ENCODE assay signal across 8 cellular contexts in genomic region chr12:52879394-52880351, GRCh38. TPM values are rescaled to one million over a fixed set of nuclear protein-coding genes. Genes with fewer than 3 reads are reported as not detected.
DNase-seq lines count a peak whose midpoint lies in the region; ATAC-seq and TF ChIP-seq lines count a peak whose summit lies in the region.

No MANE protein-coding gene starts in this region.

- no peaks in the 10 kb centered on the region for H3K9me3 ChIP-seq in AG04450 (ENCODE audit: control insufficient read depth, insufficient read depth, low read length)
- no peaks in the 10 kb centered on the region for H3K9me3 ChIP-seq in cardiac muscle cell (ENCODE audit: low read depth)

- no peak overlapping the region for H3K27ac Mint-ChIP-seq in activated naive CD8-positive, alpha-beta T cell treated with anti-CD3 and anti-CD28 coated beads, Interleukin-2, amount 50 U/mL, for 24 hours

- H3K9me3 Mint-ChIP-seq in activated naive CD8-positive, alpha-beta T cell treated with anti-CD3 and anti-CD28 coated beads, Interleukin-2, amount 50 U/mL, for 24 hours, result no peaks in the 10 kb centered on the region

- H3K4me3 ChIP-seq in AG04450 (ENCODE audit: low read depth, low read length) (peak overlapping the region; percentile 35), cardiac muscle cell (no peak overlapping the region)

- no peaks in the 10 kb centered on the region for H3K36me3 ChIP-seq in cardiac muscle cell

- H3K4me3 Mint-ChIP-seq in activated naive CD8-positive, alpha-beta T cell treated with anti-CD3 and anti-CD28 coated beads, Interleukin-2, amount 50 U/mL, for 24 hours, result peak overlapping the region; percentile 67

- intact Hi-C loops in posterior vena cava (cut with DNase I), result loop anchor here in 1 of 2 donors (5.0 kb wide), 2 partner anchors 297 to 727 kb away; no protein-coding TSS in a partner anchor

- CTCF ChIA-PET in AG04450 (lab: Charles Lee), result interaction anchor here (0.5 to 15.3 kb wide), 75 partner anchors 9 to 854 kb away, joined by 3 to 1204 read pairs (median 4); partner anchors contain the start of gene KRT85

- TF ChIP-seq CTCF in AG04450 (IDR thresholded peaks at IDR 0.05; ENCODE audit: low read depth, low read length), result peak; percentile 87
- TF ChIP-seq CTCF in cardiac muscle cell (IDR thresholded peaks at IDR 0.05; ENCODE audit: low read depth, low read length), result peak; percentile 81

- peaks cover 7% of the 10 kb centered on the region for H3K27me3 Mint-ChIP-seq in activated naive CD8-positive, alpha-beta T cell treated with anti-CD3 and anti-CD28 coated beads, Interleukin-2, amount 50 U/mL, for 24 hours

- H3K27ac ChIP-seq in AG04450 (ENCODE audit: low read depth, low read length), result no peak overlapping the region
- H3K27ac ChIP-seq in cardiac muscle cell, result no peak overlapping the region

- ATAC-seq in GM21423 (IDR thresholded peaks at IDR 0.05; ENCODE audit: unreplicated experiment), result peak; percentile 58
- ATAC-seq in activated naive CD8-positive, alpha-beta T cell treated with anti-CD3 and anti-CD28 coated beads, Interleukin-2, amount 50 U/mL, for 24 hours, result peak; percentile 93

- H3K4me1 Mint-ChIP-seq in activated naive CD8-positive, alpha-beta T cell treated with anti-CD3 and anti-CD28 coated beads, Interleukin-2, amount 50 U/mL, for 24 hours, result peaks cover 9% of the 10 kb centered on the region

- H3K4me1 ChIP-seq in cardiac muscle cell (ENCODE audit: low read depth), result no peaks in the 10 kb centered on the region

- H3K36me3 Mint-ChIP-seq in activated naive CD8-positive, alpha-beta T cell treated with anti-CD3 and anti-CD28 coated beads, Interleukin-2, amount 50 U/mL, for 24 hours (ENCODE audit: low read depth), result no peaks in the 10 kb centered on the region

- POLR2A ChIA-PET in AG04450 (lab: Yijun Ruan, JAX), result interaction anchor here (0.5 kb wide), 2 partner anchors 58 to 68 kb away, joined by 3 to 4 read pairs; no protein-coding TSS in a partner anchor

- H3K27me3 ChIP-seq in AG04450 (ENCODE audit: control insufficient read depth, insufficient read depth, low read length), result no peaks in the 10 kb centered on the region
- H3K27me3 ChIP-seq in cardiac muscle cell, result no peaks in the 10 kb centered on the region

- DNase-seq in AG04450 (ENCODE audit: low read depth, low spot score), result no peak
- DNase-seq in NCI-H1436 treated with DMSO at 0.1 percent for 48 hours (lab: John Stamatoyannopoulos, UW), result peak; percentile 29
- DNase-seq in T follicular helper cell (ENCODE audit: low read depth), result peak; percentile 54
- peak; percentile 75 for DNase-seq in activated naive CD8-positive, alpha-beta T cell treated with anti-CD3 and anti-CD28 coated beads, Interleukin-2, amount 50 U/mL, for 24 hours
- DNase-seq in cardiac muscle cell (ENCODE audit: low read depth in 1 of 2, low spot score in 1 of 2), result peak; percentile 91 to 93
- DNase-seq in posterior vena cava (ENCODE audit: low spot score), result peak; percentile 92
- DNase-seq in ureter (ENCODE audit: low spot score), result peak; percentile 87

RNA-seq across cellular contexts. Expression of gene KRT8, which starts 25.2 kb away (rescaled TPM):
- polyA plus RNA-seq in AG04450 (2011; rRNA removed), result 18.2 and 22.1 TPM in 2 replicates
- 13.1 and 17.7 TPM in 2 replicates for polyA minus RNA-seq in AG04450 (2011; rRNA and poly(A)+ RNA removed)
- total RNA-seq in cardiac muscle cell, result 480 and 946 TPM in 2 replicates
- polyA plus RNA-seq in cardiac muscle cell, result 728 and 1,480 TPM in 2 replicates
- 10 to 100 TPM in 1 of 2 donors, 1 to 10 TPM in 1; 4.0 to 23.6 TPM for total RNA-seq in posterior vena cava
- 815 TPM for total RNA-seq in ureter

RNA-seq across cellular contexts. Expression of gene KRT78, which starts 30.9 kb away (rescaled TPM):
- polyA plus RNA-seq in AG04450 (2011; rRNA removed), result not detected in 2 replicates
- not detected in 2 replicates for polyA minus RNA-seq in AG04450 (2011; rRNA and poly(A)+ RNA removed)
- total RNA-seq in cardiac muscle cell, result not detected in 2 replicates
- polyA plus RNA-seq in cardiac muscle cell, result not detected in 2 replicates
- total RNA-seq in posterior vena cava, result not detected
- not detected for total RNA-seq in ureter

RNA-seq across cellular contexts. Expression of gene KRT79, which starts 45.6 kb away (rescaled TPM):
- polyA plus RNA-seq in AG04450 (2011; rRNA removed) (0.04 TPM in 1 of 2 replicates, not detected in the other), cardiac muscle cell (not detected in 2 replicates)
- not detected in 2 replicates for polyA minus RNA-seq in AG04450 (2011; rRNA and poly(A)+ RNA removed)
- total RNA-seq in cardiac muscle cell (not detected in 2 replicates), posterior vena cava (not detected), ureter (not detected)

Comparison
In these comparisons a context has a peak if more than half of its experiments do, and no peak if none do; other contexts are left out.
1. RNA of gene KRT8, which starts 25.2 kb away (total RNA-seq): 815 TPM in ureter (single experiment) and 480 to 946 TPM in cardiac muscle cell; 4.0 to 23.6 TPM in posterior vena cava; every median in the first group is over 10 times any median in the second.